In the genomic region with DNA sequence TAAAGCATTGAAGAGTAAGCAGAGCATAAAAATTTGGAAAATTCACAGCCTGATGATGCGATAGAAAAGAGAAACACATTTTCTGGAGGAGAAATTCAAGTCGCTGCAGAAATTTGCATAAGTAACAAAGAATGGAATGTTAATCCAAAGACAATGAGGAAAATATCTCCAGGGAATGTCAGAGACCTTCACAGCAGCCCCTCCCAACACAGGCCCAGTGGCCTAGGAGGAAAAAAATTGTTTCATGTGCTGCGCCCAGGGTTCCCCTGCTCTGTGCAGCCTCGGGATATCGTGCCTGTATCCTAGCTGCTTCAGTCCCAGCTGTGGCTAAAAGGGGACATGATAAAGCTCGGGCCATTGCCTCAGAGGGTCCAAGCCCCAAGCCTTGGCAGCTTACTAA, we compare ENCODE assay signal across 23 cellular contexts.
"Had no signal": no experiment of that assay in that cellular context is flagged by ENCODE, and none has a peak within 500 bp of the region (broad histone marks: within the 10 kb centered on the region; RNA-seq: fewer than 3 reads in every experiment).

No MANE protein-coding gene starts in this region.

- H3K36me3 Mint-ChIP-seq: brain had no signal

- H3K27ac Mint-ChIP-seq: activated CD8-positive, alpha-beta memory T cell treated with anti-CD3 and anti-CD28 coated beads, Interleukin-2, amount 10 ng/mL, durations not matched to agents 7 days and 5 days; activated naive CD4-positive, alpha-beta T cell treated with anti-CD3 and anti-CD28 coated beads, Interleukin-2, amount 50 U/mL, for 72 hours; activated naive CD8-positive, alpha-beta T cell treated with anti-CD3 and anti-CD28 coated beads, Interleukin-2, amount 50 U/mL, for 24 hours; activated T-cell treated with anti-CD3 and anti-CD28 coated beads, Interleukin-2, amount 50 U/mL, for 24 hours; brain; T-helper 1 cell treated with Interleukin-12 subunit alpha and Interleukin-12 subunit beta and Interleukin-4 antibody, amounts not matched to agents 30 μg/mL and 1 μg/mL, for 36 hours had no signal

- H3K9me3 Mint-ChIP-seq: central memory CD8-positive, alpha-beta T cell had no signal

- DNase-seq: activated CD4-positive, alpha-beta T cell treated with anti-CD3 and anti-CD28 coated beads for 48 hours; activated CD4-positive, alpha-beta T cell treated with anti-CD3 and anti-CD28 coated beads, Interleukin-2, amount 50 U/mL, for 4 hours; activated CD4-positive, CD25-positive, alpha-beta regulatory T cell treated with anti-CD3 and anti-CD28 coated beads, Interleukin-2, amount 50 U/mL, for 72 hours; activated CD8-positive, alpha-beta memory T cell treated with anti-CD3 and anti-CD28 coated beads, Interleukin-2, amount 10 ng/mL, durations not matched to agents 7 days and 5 days; activated effector memory CD4-positive, alpha-beta T cell treated with anti-CD3 and anti-CD28 coated beads, Interleukin-2, amount 50 U/mL, for 16 hours; activated naive CD4-positive, alpha-beta T cell treated with Interleukin-2 at 50 U/mL for 16 hours; activated naive CD8-positive, alpha-beta T cell treated with anti-CD3 and anti-CD28 coated beads, Interleukin-2, amount 50 U/mL, for 24 hours; activated T-cell treated with anti-CD3 and anti-CD28 coated beads, Interleukin-2, amount 50 U/mL, for 24 hours; amniotic stem cell; NCI-H1105; NCI-H1436; NCI-H1694 treated with DMSO at 0.1 percent for 48 hours; NCI-H2029 treated with DMSO at 0.1 percent for 48 hours; NCI-H510A treated with DMSO at 0.1 percent for 48 hours; PC-3; SHP77 had no signal

- H3K9me3 ChIP-seq: ascending aorta had no signal

- H3K36me3 ChIP-seq: ascending aorta, SJSA1 had no signal

- FAIRE-seq: RCC 7860 had no signal

- H3K4me1 Mint-ChIP-seq: activated CD8-positive, alpha-beta memory T cell treated with anti-CD3 and anti-CD28 coated beads, Interleukin-2, amount 10 ng/mL, durations not matched to agents 7 days and 5 days; activated naive CD8-positive, alpha-beta T cell treated with anti-CD3 and anti-CD28 coated beads, Interleukin-2, amount 50 U/mL, for 24 hours; brain; central memory CD8-positive, alpha-beta T cell had no signal

- H3K27ac ChIP-seq: ascending aorta, SJSA1 had no signal

- H3K4me1 ChIP-seq: ascending aorta, SJSA1 had no signal

- H3K4me3 ChIP-seq: ascending aorta, SJSA1 had no signal

- H3K27me3 ChIP-seq: ascending aorta, SJSA1 had no signal

- H3K27me3 Mint-ChIP-seq: activated CD8-positive, alpha-beta memory T cell treated with anti-CD3 and anti-CD28 coated beads, Interleukin-2, amount 10 ng/mL, durations not matched to agents 7 days and 5 days; activated naive CD8-positive, alpha-beta T cell treated with anti-CD3 and anti-CD28 coated beads, Interleukin-2, amount 50 U/mL, for 24 hours; activated T-cell treated with anti-CD3 and anti-CD28 coated beads, Interleukin-2, amount 50 U/mL, for 24 hours; brain; central memory CD8-positive, alpha-beta T cell had no signal

- H3K4me3 Mint-ChIP-seq: activated CD8-positive, alpha-beta memory T cell treated with anti-CD3 and anti-CD28 coated beads, Interleukin-2, amount 10 ng/mL, durations not matched to agents 7 days and 5 days; activated naive CD8-positive, alpha-beta T cell treated with anti-CD3 and anti-CD28 coated beads, Interleukin-2, amount 50 U/mL, for 24 hours; activated T-cell treated with anti-CD3 and anti-CD28 coated beads, Interleukin-2, amount 50 U/mL, for 24 hours; brain; central memory CD8-positive, alpha-beta T cell; T-helper 1 cell treated with Interleukin-12 subunit alpha and Interleukin-12 subunit beta and Interleukin-4 antibody, amounts not matched to agents 30 μg/mL and 1 μg/mL, for 36 hours had no signal
